13 cellular contexts compared by ENCODE assay signal in the genomic region with DNA sequence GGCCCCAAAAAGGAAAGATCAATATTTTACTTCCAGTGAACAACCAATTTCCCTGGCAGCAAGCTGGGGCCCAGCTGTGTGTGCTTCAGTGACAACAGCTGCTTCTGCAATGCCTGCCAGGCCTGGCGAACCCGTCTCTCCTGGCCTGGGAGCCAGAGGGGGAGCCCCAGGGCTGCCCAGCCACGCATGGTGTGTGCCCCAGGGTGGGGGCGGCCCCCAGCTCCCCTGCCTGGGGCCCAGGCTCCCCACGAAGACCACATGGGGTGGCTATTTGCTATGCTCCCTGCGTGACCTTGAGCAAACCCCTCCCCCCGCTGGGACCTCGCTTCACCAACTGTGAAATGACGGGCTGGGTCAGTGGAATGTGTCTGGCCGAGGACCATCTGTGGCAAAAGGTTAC. TPM values are rescaled to one million over a fixed set of nuclear protein-coding genes. Genes with fewer than 3 reads are reported as not detected.
DNase-seq lines count a peak whose midpoint lies in the region; ATAC-seq and TF ChIP-seq lines count a peak whose summit lies in the region.
"Had no signal": no experiment of that assay in that cellular context is flagged by ENCODE, and none has a peak within 500 bp of the region (broad histone marks: within the 10 kb centered on the region; RNA-seq: fewer than 3 reads in every experiment).

No MANE protein-coding gene starts in this region.

- TF ChIP-seq CTCF in H9 (conservative IDR thresholded peaks at IDR 0.05) (no peak), hepatocyte (IDR thresholded peaks at IDR 0.05; ENCODE audit: poor library complexity) (no peak), GM20000 (IDR thresholded peaks at IDR 0.05; ENCODE audit: extremely low read depth, missing control alignments) (no peak)

- no peaks in the 10 kb centered on the region for H3K9me3 ChIP-seq in H9 (ENCODE audit: control insufficient read depth, low read depth, low read length)
- no peaks in the 10 kb centered on the region for H3K9me3 ChIP-seq in hepatocyte (ENCODE audit: low read depth)

- H4K20me1 ChIP-seq in H9 (ENCODE audit: control insufficient read depth, insufficient read depth, insufficient read length) (no peaks in the 10 kb centered on the region), hepatocyte (ENCODE audit: insufficient read depth, poor library complexity, severe bottlenecking) (no peaks in the 10 kb centered on the region)

- no peak overlapping the region for H2BK120ac ChIP-seq in H9 (ENCODE audit: low read depth, low read length, poor library complexity, severe bottlenecking)

- H4K5ac ChIP-seq in H9 (ENCODE audit: insufficient read length, low read depth, low read length) = no peak overlapping the region

- no peak overlapping the region for H3T11ph ChIP-seq in H9 (ENCODE audit: low read length)

- peaks cover 23% of the 10 kb centered on the region in 2 experiments for H3K4me1 Mint-ChIP-seq in H9

- intact Hi-C loops in posterior cingulate gyrus (cut with DNase I) = no loop called here

- no peaks in the 10 kb centered on the region for H3K4me1 ChIP-seq in H9 (ENCODE audit: insufficient read depth, low read length)
- H3K4me1 ChIP-seq in hepatocyte (ENCODE audit: insufficient read depth) = peaks cover 8% of the 10 kb centered on the region

- no peak overlapping the region for H2BK12ac ChIP-seq in H9 (ENCODE audit: insufficient read length, low read depth, low read length)

- H3K4ac ChIP-seq in H9 (ENCODE audit: low read depth, low read length) = no peak overlapping the region

- H2BK20ac ChIP-seq in H9 (ENCODE audit: low read depth, low read length, poor library complexity, severe bottlenecking) = no peak overlapping the region

- no peaks in the 10 kb centered on the region for H3K36me3 ChIP-seq in hepatocyte (replicated peaks; ENCODE audit: insufficient read depth, low read depth)

- no peak overlapping the region for H4K91ac ChIP-seq in H9 (ENCODE audit: insufficient read length, low read depth, low read length)

- H3K79me2 ChIP-seq in H9 (ENCODE audit: insufficient read depth, low read length) = no peaks in the 10 kb centered on the region
- no peaks in the 10 kb centered on the region for H3K79me2 ChIP-seq in hepatocyte

- no peaks in the 10 kb centered on the region for H3K79me1 ChIP-seq in H9 (ENCODE audit: insufficient read depth, low read depth, low read length, poor library complexity, severe bottlenecking)

- ATAC-seq in SK-N-SH treated with all-trans-retinoic acid at 6 μM for 48 hours = peak; percentile 39; the same call in 1 of the 3 replicates
- no peak for ATAC-seq in HG02759 (IDR thresholded peaks at IDR 0.05; ENCODE audit: unreplicated experiment)
- ATAC-seq: CD8-positive, alpha-beta T cell had no signal

- H2BK5ac ChIP-seq in H9 (ENCODE audit: insufficient read length, low read length) = no peak overlapping the region

- H3K9ac ChIP-seq in H9 (ENCODE audit: extremely low read depth, insufficient read length, low read length) = no peak overlapping the region

- H2BK15ac ChIP-seq in H9 (ENCODE audit: low read depth, low read length) = no peak overlapping the region

- H3K27me3 ChIP-seq in H9 (ENCODE audit: insufficient read depth, low read length) (no peaks in the 10 kb centered on the region), hepatocyte (no peaks in the 10 kb centered on the region)

- no peak overlapping the region for H3K14ac ChIP-seq in H9 (ENCODE audit: insufficient read depth, low read length)

- H3K9me2 ChIP-seq in hepatocyte (replicated peaks; ENCODE audit: insufficient read depth) = no peaks in the 10 kb centered on the region

- H3K36me3 Mint-ChIP-seq in H9 (ENCODE audit: insufficient read depth in 1 of 3, low read depth in 3 of 3) = peaks cover 0 to 10% (median 0%) of the 10 kb centered on the region in 3 experiments; a peak in 3 of 7 replicates
- H3K36me3 Mint-ChIP-seq: CD8-positive, alpha-beta T cell had no signal

- no peak overlapping the region for H3K4me3 ChIP-seq in hepatocyte

- WGBS in H9 (ENCODE audit: extremely low coverage, insufficient read length, low lambda C conversion rate) = no CpG with 5 or more reads among the region's 10 CpGs
- WGBS in hepatocyte (ENCODE audit: low lambda C conversion rate, missing lambda C conversion rate) = 41% methylated on average over 9 of the region's 10 CpGs

- H3K27me3 Mint-ChIP-seq in H9 (ENCODE audit: low read depth) = peaks cover 26% of the 10 kb centered on the region

- no peaks in the 10 kb centered on the region for H3K23me2 ChIP-seq in H9 (ENCODE audit: insufficient read length, low read depth, low read length, poor library complexity, severe bottlenecking)

- H3K4me2 ChIP-seq in H9 (ENCODE audit: insufficient read depth, insufficient read length, low read length) (no peak overlapping the region), hepatocyte (peak overlapping the region; percentile 28)

- no peaks in the 10 kb centered on the region; a peak in 2 of 5 replicates for H3K9me3 Mint-ChIP-seq in H9

- H3K23ac ChIP-seq in H9 (ENCODE audit: insufficient read length, low read depth, low read length) = no peak overlapping the region

- H3K27ac Mint-ChIP-seq in H9 = peak overlapping the region in 2 of 3 experiments; percentile 79 to 97; a peak in 3 of 7 replicates
- H3K27ac Mint-ChIP-seq: CD8-positive, alpha-beta T cell had no signal

- no peak overlapping the region for H4K8ac ChIP-seq in H9 (replicated peaks; ENCODE audit: insufficient read length, low read depth, low read length)

- H2AK5ac ChIP-seq in H9 (ENCODE audit: insufficient read length, low read length) = no peak overlapping the region

- H3K56ac ChIP-seq in H9 (ENCODE audit: insufficient read length, low read depth, low read length) = no peak overlapping the region

- no peak overlapping the region for H3K18ac ChIP-seq in H9 (ENCODE audit: insufficient read length, low read depth, low read length)

- H2AFZ ChIP-seq in H9 (ENCODE audit: low read length) (no peak overlapping the region), hepatocyte (no peak overlapping the region)

- H3K4me3 Mint-ChIP-seq in H9 = no peak overlapping the region; a peak in 2 of 5 replicates
- H3K4me3 Mint-ChIP-seq: CD8-positive, alpha-beta T cell had no signal

- H3K27ac ChIP-seq in H9 (ENCODE audit: insufficient read length, low read depth, low read length) = no peak overlapping the region
- H3K27ac ChIP-seq in hepatocyte = peak overlapping the region; percentile 35

- no peak for DNase-seq in H9
- DNase-seq in hepatocyte (ENCODE audit: low spot score) = no peak
- peak in 9 of 10 donors; percentile 42 to 93 (median 60) for DNase-seq in posterior cingulate gyrus
- no peak for DNase-seq in DMS114 treated with DMSO at 0.1 percent for 48 hours (lab: John Stamatoyannopoulos, UW; ENCODE audit: unreplicated experiment)
- DNase-seq in GM20000 (ENCODE audit: low spot score) = no peak
- no peak for DNase-seq in hepatic stellate cell (ENCODE audit: low spot score)
- DNase-seq: activated CD4-positive, alpha-beta T cell treated with anti-CD3 and anti-CD28 coated beads, Interleukin-2, amount 50 U/mL, for 1 hour; activated naive CD4-positive, alpha-beta T cell; CD8-positive, alpha-beta T cell; NCI-H187; stimulated activated CD4-positive, alpha-beta T cell treated with anti-CD3 and anti-CD28 coated beads, Interleukin-4, amount 100 ng/mL, for 24 hours had no signal

TF ChIP-seq in SK-N-SH treated with all-trans-retinoic acid at 6 μM for 48 hours, 23 proteins besides CTCF, POLR2A, EP300 and RAD21 (continues in another document):
- TF ChIP-seq, protein P1, sequence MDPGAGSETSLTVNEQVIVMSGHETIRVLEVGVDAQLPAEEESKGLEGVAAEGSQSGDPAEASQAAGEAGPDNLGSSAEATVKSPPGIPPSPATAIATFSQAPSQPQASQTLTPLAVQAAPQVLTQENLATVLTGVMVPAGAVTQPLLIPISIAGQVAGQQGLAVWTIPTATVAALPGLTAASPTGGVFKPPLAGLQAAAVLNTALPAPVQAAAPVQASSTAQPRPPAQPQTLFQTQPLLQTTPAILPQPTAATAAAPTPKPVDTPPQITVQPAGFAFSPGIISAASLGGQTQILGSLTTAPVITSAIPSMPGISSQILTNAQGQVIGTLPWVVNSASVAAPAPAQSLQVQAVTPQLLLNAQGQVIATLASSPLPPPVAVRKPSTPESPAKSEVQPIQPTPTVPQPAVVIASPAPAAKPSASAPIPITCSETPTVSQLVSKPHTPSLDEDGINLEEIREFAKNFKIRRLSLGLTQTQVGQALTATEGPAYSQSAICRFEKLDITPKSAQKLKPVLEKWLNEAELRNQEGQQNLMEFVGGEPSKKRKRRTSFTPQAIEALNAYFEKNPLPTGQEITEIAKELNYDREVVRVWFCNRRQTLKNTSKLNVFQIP (CRISPR knock-in tag; IDR thresholded peaks at IDR 0.05; ENCODE audit: borderline replicate concordance, low read depth) = no peak
- no peak for TF ChIP-seq ZNF70 (CRISPR knock-in tag; IDR thresholded peaks at IDR 0.05)
- no peak for TF ChIP-seq TCF4 (CRISPR knock-in tag; IDR thresholded peaks at IDR 0.05; ENCODE audit: borderline replicate concordance)
- no peak for TF ChIP-seq ZFP3 (CRISPR knock-in tag; IDR thresholded peaks at IDR 0.05)
- TF ChIP-seq PPARA (CRISPR knock-in tag; IDR thresholded peaks at IDR 0.05; ENCODE audit: borderline replicate concordance) = no peak
- no peak for TF ChIP-seq BACH2 (CRISPR knock-in tag; IDR thresholded peaks at IDR 0.05; ENCODE audit: borderline replicate concordance)
- TF ChIP-seq ZNF8 (CRISPR knock-in tag; IDR thresholded peaks at IDR 0.05) = no peak
- no peak for TF ChIP-seq ISL1 (CRISPR knock-in tag; IDR thresholded peaks at IDR 0.05)
- TF ChIP-seq SNAI2 (CRISPR knock-in tag; IDR thresholded peaks at IDR 0.05) = no peak

RNA-seq across cellular contexts. Expression of gene RAB11FIP4, which starts 34.2 kb away (rescaled TPM):
- total RNA-seq in H9 (2021) = 25.7 and 26.1 TPM in 2 replicates
- 35.6 and 36.7 TPM in 2 replicates for total RNA-seq in hepatocyte
- polyA plus RNA-seq in hepatocyte = 22.0 and 25.8 TPM in 2 replicates

Comparison
In these comparisons a context has a peak if more than half of its experiments do, and no peak if none do; other contexts are left out.
1. DNase-seq: peak in posterior cingulate gyrus (9 of 10); none in H9 (single experiment), hepatocyte (single experiment), DMS114 treated with DMSO at 0.1 percent for 48 hours (single experiment), GM20000 (single experiment) and hepatic stellate cell (single experiment).